1 cellular context compared by ENCODE assay signal in the genomic region with DNA sequence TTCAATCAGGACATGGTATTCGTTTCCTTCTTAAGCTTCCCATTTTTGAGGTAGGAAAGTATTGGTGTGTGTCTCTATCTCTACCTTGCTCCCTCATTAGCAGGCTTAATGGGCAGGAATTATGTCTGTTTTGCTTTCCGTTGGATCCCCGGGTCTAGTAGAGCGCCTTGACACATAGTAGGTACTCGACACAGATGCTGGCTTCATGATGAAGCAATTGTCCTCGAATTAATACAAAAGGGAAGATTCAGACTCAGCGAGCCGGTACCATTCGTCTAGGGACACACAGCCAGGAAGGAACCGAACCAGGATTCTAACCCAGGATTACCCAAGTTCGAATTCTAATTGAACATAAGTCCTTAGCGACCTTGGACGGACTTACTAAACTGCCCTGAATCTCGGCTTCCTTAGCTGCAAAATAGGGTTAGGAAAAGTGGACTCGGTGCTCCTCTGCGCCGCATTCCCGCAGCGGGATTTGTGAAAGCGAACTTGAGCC.
TF ChIP-seq lines count a peak whose summit lies in the region.

No MANE protein-coding gene starts in this region.

TF ChIP-seq in endothelial cell of umbilical vein, 7 proteins besides CTCF, POLR2A, EP300 and RAD21:
- TF ChIP-seq EZH2 (IDR thresholded peaks at IDR 0.05; ENCODE audit: borderline replicate concordance, low read depth, low read length, severe bottlenecking) (no peak), MAX (IDR thresholded peaks at IDR 0.05; ENCODE audit: insufficient read depth, insufficient read length) (no peak), MYC (IDR thresholded peaks at IDR 0.05; ENCODE audit: low read depth, low read length) (no peak), POLR2AphosphoS5 (IDR thresholded peaks at IDR 0.05; ENCODE audit: insufficient read depth, low read depth, low read length) (no peak), GATA2 (IDR thresholded peaks at IDR 0.05; ENCODE audit: insufficient read depth, insufficient read length, low read depth, low read length) (no peak), FOS (IDR thresholded peaks at IDR 0.05; ENCODE audit: borderline replicate concordance, insufficient read depth, low read length) (no peak), JUN (IDR thresholded peaks at IDR 0.05; ENCODE audit: borderline replicate concordance, insufficient read depth, insufficient read length, low read depth) (no peak)
